ENCODE assay signal across 8 cellular contexts in genomic region chr1:16645044-16645882, GRCh38. TPM values are rescaled to one million over a fixed set of nuclear protein-coding genes. Genes with fewer than 3 reads are reported as not detected.
A peak's percentile ranks its signal among the peaks of the same experiment; 100 is the strongest.
DNase-seq lines count a peak whose midpoint lies in the region; ATAC-seq and TF ChIP-seq lines count a peak whose summit lies in the region.
"Not testable (repeated sequence)": the region's sequence is repeated elsewhere in the genome, so short reads cannot be mapped to it uniquely, and the experiment has no call there.

No MANE protein-coding gene starts in this region.

- POLR2A ChIA-PET in AG04450 (lab: Yijun Ruan, JAX): not testable (repeated sequence)

- CTCF ChIA-PET in AG04450 (lab: Charles Lee): not testable (repeated sequence)

- peak overlapping the region; percentile 94 for H3K4me2 ChIP-seq in skeletal muscle satellite cell (ENCODE audit: low read length)

- peaks cover 18% of the 10 kb centered on the region for H3K4me1 ChIP-seq in SJSA1 (replicated peaks)
- peaks cover 22% of the 10 kb centered on the region for H3K4me1 ChIP-seq in adipocyte (ENCODE audit: control insufficient read depth, insufficient read depth, low read length)
- H3K4me1 ChIP-seq in esophagus squamous epithelium: peaks cover 24 to 45% (median 29%) of the 10 kb centered on the region in 3 donors
- H3K4me1 ChIP-seq in lower lobe of right lung: peaks cover 24% of the 10 kb centered on the region
- H3K4me1 ChIP-seq in skeletal muscle satellite cell (ENCODE audit: control insufficient read depth, insufficient read depth, low read length): peaks cover 19% of the 10 kb centered on the region

- H3K9ac ChIP-seq in adipocyte (ENCODE audit: low read length) (peak overlapping the region; percentile 95), skeletal muscle satellite cell (ENCODE audit: low read depth, low read length) (peak overlapping the region; percentile 93)

- not testable (repeated sequence) for H3K36me3 ChIP-seq in SJSA1; adipocyte (ENCODE audit: control insufficient read depth, insufficient read depth, low read length, severe bottlenecking); lower lobe of right lung; skeletal muscle satellite cell (ENCODE audit: insufficient read depth, low read length)
- peaks cover 0 to 12% (median 0%) of the 10 kb centered on the region in 3 donors for H3K36me3 ChIP-seq in esophagus squamous epithelium

- H3K27me3 ChIP-seq in AG04450 (ENCODE audit: control insufficient read depth, insufficient read depth, low read length); SJSA1 (replicated peaks); adipocyte (replicated peaks; ENCODE audit: control insufficient read depth, insufficient read depth, low read length); lower lobe of right lung (ENCODE audit: low read depth); skeletal muscle satellite cell (ENCODE audit: control insufficient read depth, insufficient read depth, low read length): not testable (repeated sequence)
- peaks cover 0 to 19% (median 0%) of the 10 kb centered on the region in 4 donors for H3K27me3 ChIP-seq in esophagus squamous epithelium

- peak in 1 of 4 donors; percentile 13 for TF ChIP-seq POLR2A in esophagus squamous epithelium (IDR thresholded peaks at IDR 0.05)

- WGBS in esophagus squamous epithelium, 2 donors: 25 to 74% methylated on average over 1 to 6 of the region's 12 CpGs

- H3K27ac ChIP-seq in AG04450 (ENCODE audit: low read depth, low read length) (peak overlapping the region; percentile 70), SJSA1 (peak overlapping the region; percentile 32; the same call in 1 of the 2 replicates), esophagus squamous epithelium (peak overlapping the region; percentile 70 to 89 (median 84)), lower lobe of right lung (peak overlapping the region; percentile 87)

- intact Hi-C loops in esophagus squamous epithelium (cut with DNase I); lower lobe of right lung (cut with DNase I): not testable (repeated sequence)

- H3K4me3 ChIP-seq in AG04450 (ENCODE audit: low read depth, low read length): peak overlapping the region; percentile 100
- H3K4me3 ChIP-seq in SJSA1: peak overlapping the region; percentile 88
- H3K4me3 ChIP-seq in adipocyte (ENCODE audit: low read length): peak overlapping the region; percentile 94
- H3K4me3 ChIP-seq in esophagus squamous epithelium: peak overlapping the region; percentile 56 to 67 (median 58)
- H3K4me3 ChIP-seq in lower lobe of right lung: peak overlapping the region; percentile 81
- H3K4me3 ChIP-seq in skeletal muscle satellite cell (ENCODE audit: low read length): peak overlapping the region; percentile 87

- DNase-seq in AG04450 (ENCODE audit: low read depth, low spot score); adipocyte (ENCODE audit: low read depth); esophagus squamous epithelium (lab: John Stamatoyannopoulos, UW): not testable (repeated sequence)
- DNase-seq in SJSA1 (ENCODE audit: low read depth in 1 of 2, low spot score in 2 of 2) (peak in 1 of 2 experiments; percentile 55), lower lobe of right lung (peak; percentile 57)

- TF ChIP-seq CTCF in AG04450 (IDR thresholded peaks at IDR 0.05; ENCODE audit: low read depth, low read length); esophagus squamous epithelium (IDR thresholded peaks at IDR 0.05); lower lobe of right lung (IDR thresholded peaks at IDR 0.05): not testable (repeated sequence)

- H3K9me3 ChIP-seq in AG04450 (ENCODE audit: control insufficient read depth, insufficient read depth, low read length); SJSA1 (replicated peaks); adipocyte (ENCODE audit: control insufficient read depth, low read length); esophagus squamous epithelium; lower lobe of right lung; skeletal muscle satellite cell (replicated peaks; ENCODE audit: low read length): not testable (repeated sequence)

- ATAC-seq in GM18909 (IDR thresholded peaks at IDR 0.05; ENCODE audit: poor library complexity, unreplicated experiment) (peak; percentile 21), HG03175 (IDR thresholded peaks at IDR 0.05; ENCODE audit: unreplicated experiment) (peak; percentile 2), lower lobe of right lung (peak in 1 of 2 donors; percentile 0)

RNA-seq across cellular contexts. Expression of gene RNU1-3, which starts 21.5 kb away (rescaled TPM):
- under 0.01 TPM in 1 of 2 replicates, not detected in the other for polyA plus RNA-seq in AG04450 (2011; rRNA removed)
- polyA minus RNA-seq in AG04450 (2011; rRNA and poly(A)+ RNA removed): 32,191 and 46,154 TPM in 2 replicates
- total RNA-seq in SJSA1 (2014; rRNA removed; shearing (Covaris generic)): under 0.01 and 294 TPM in 2 replicates
- total RNA-seq in esophagus squamous epithelium (under 1 TPM; under 0.01 TPM), lower lobe of right lung (6,803 TPM)
- total RNA-seq in skeletal muscle satellite cell (2012; rRNA removed): under 0.01 TPM in 2 replicates

RNA-seq across cellular contexts. Expression of gene NBPF1, which starts 31.9 kb away (rescaled TPM):
- 34.7 and 36.6 TPM in 2 replicates for polyA plus RNA-seq in AG04450 (2011; rRNA removed)
- 48.6 and 56.5 TPM in 2 replicates for polyA minus RNA-seq in AG04450 (2011; rRNA and poly(A)+ RNA removed)
- 21.1 and 56.6 TPM in 2 replicates for total RNA-seq in SJSA1 (2014; rRNA removed; shearing (Covaris generic))
- total RNA-seq in esophagus squamous epithelium (10 to 100 TPM in 3 of 4 donors, 1 to 10 TPM in 1; 10.0 to 23.5 (median 10.7) TPM), lower lobe of right lung (35.3 TPM)
- total RNA-seq in skeletal muscle satellite cell (2012; rRNA removed): 15.7 and 20.3 TPM in 2 replicates

Comparison
In these comparisons a context has a peak if more than half of its experiments do, and no peak if none do; other contexts are left out.
1. H3K27ac ChIP-seq: peak in every context shown above with its lines; median percentile 87 in lower lobe of right lung; 84 in esophagus squamous epithelium; 70 in AG04450; 32 in SJSA1.
2. RNA of gene RNU1-3, which starts 21.5 kb away (total RNA-seq): 6,803 TPM in lower lobe of right lung (single experiment); under 0.01 to 294 TPM in SJSA1 and under 0.01 TPM in esophagus squamous epithelium; every median in the first group is over 10 times any median in the second.
3. Peak in every context shown above with its lines, with median percentiles within 50 percentile points of each other: H3K4me3 ChIP-seq.